In genomic region chr17:80384078-80384960, GRCh38 we compare ENCODE assay signal across 21 cellular contexts. TPM values are rescaled to one million over a fixed set of nuclear protein-coding genes. Genes with fewer than 3 reads are reported as not detected.
DNase-seq lines count a peak whose midpoint lies in the region; ATAC-seq and TF ChIP-seq lines count a peak whose summit lies in the region.
"Had no signal": no experiment of that assay in that cellular context is flagged by ENCODE, and none has a peak within 500 bp of the region (broad histone marks: within the 10 kb centered on the region; RNA-seq: fewer than 3 reads in every experiment).

No MANE protein-coding gene starts in this region.

- H2AFZ ChIP-seq in fibroblast of lung (ENCODE audit: low read length) = no peak overlapping the region

- peaks cover 53% of the 10 kb centered on the region for H3K36me3 ChIP-seq in fibroblast of lung (ENCODE audit: control insufficient read depth, insufficient read depth, low read length)

- H3K36me3 Mint-ChIP-seq in activated naive CD4-positive, alpha-beta T cell treated with anti-CD3 and anti-CD28 coated beads, Interleukin-2, amount 10 ng/mL, durations not matched to agents 7 days and 5 days = peaks cover 87% of the 10 kb centered on the region
- H3K36me3 Mint-ChIP-seq in activated CD4-positive, alpha-beta memory T cell treated with anti-CD3 and anti-CD28 coated beads for 36 hours = peaks cover 85% of the 10 kb centered on the region
- peaks cover 47 to 68% of the 10 kb centered on the region in 2 donors for H3K36me3 Mint-ChIP-seq in stimulated activated naive B cell treated with anti-CD40 and anti-IgM and Interleukin-4, amounts not matched to agents 10 μg/mL and 1 μg/mL and 100 μg/mL, for 72 hours

- ATAC-seq in stimulated activated naive B cell treated with anti-CD40 and anti-IgM and Interleukin-4, amounts not matched to agents 10 μg/mL and 1 μg/mL and 100 μg/mL, for 72 hours (replicated peaks) = no peak
- ATAC-seq: GM12878 had no signal

- H3K4me3 ChIP-seq in fibroblast of lung (replicated peaks in 1 of 4; ENCODE audit: control extremely low read depth in 1 of 4, insufficient read depth in 1 of 4, low read depth in 3 of 4, low read length in 4 of 4) = no peak overlapping the region
- H3K4me3 ChIP-seq: adrenal gland, GM12878 had no signal

- no peaks in the 10 kb centered on the region for H3K79me2 ChIP-seq in fibroblast of lung (ENCODE audit: control insufficient read depth, insufficient read depth, low read length)

- H3K27me3 Mint-ChIP-seq in activated naive CD4-positive, alpha-beta T cell treated with anti-CD3 and anti-CD28 coated beads, Interleukin-2, amount 10 ng/mL, durations not matched to agents 7 days and 5 days = no peaks in the 10 kb centered on the region
- H3K27me3 Mint-ChIP-seq in activated CD4-positive, alpha-beta memory T cell treated with anti-CD3 and anti-CD28 coated beads for 36 hours = no peaks in the 10 kb centered on the region
- H3K27me3 Mint-ChIP-seq in stimulated activated naive B cell treated with anti-CD40 and anti-IgM and Interleukin-4, amounts not matched to agents 10 μg/mL and 1 μg/mL and 100 μg/mL, for 72 hours = no peaks in the 10 kb centered on the region

- CTCF ChIA-PET in activated naive CD4-positive, alpha-beta T cell treated with anti-CD3 and anti-CD28 coated beads, Interleukin-2, amount 10 ng/mL, durations not matched to agents 7 days and 5 days (lab: Charles Lee) = no interaction called here
- CTCF ChIA-PET in activated CD4-positive, alpha-beta memory T cell treated with anti-CD3 and anti-CD28 coated beads for 36 hours (lab: Charles Lee) = interaction anchor here (1.2 to 1.6 kb wide), 2 partner anchors 24 to 189 kb away, joined by 3 read pairs; no protein-coding TSS in a partner anchor

- H3K4me3 Mint-ChIP-seq in activated naive CD4-positive, alpha-beta T cell treated with anti-CD3 and anti-CD28 coated beads, Interleukin-2, amount 10 ng/mL, durations not matched to agents 7 days and 5 days = no peak overlapping the region
- H3K4me3 Mint-ChIP-seq in activated CD4-positive, alpha-beta memory T cell treated with anti-CD3 and anti-CD28 coated beads for 36 hours = no peak overlapping the region
- H3K4me3 Mint-ChIP-seq in stimulated activated naive B cell treated with anti-CD40 and anti-IgM and Interleukin-4, amounts not matched to agents 10 μg/mL and 1 μg/mL and 100 μg/mL, for 72 hours = no peak overlapping the region

- no peak for TF ChIP-seq CTCF in fibroblast of lung (conservative IDR thresholded peaks at IDR 0.05 in 1 of 2, IDR thresholded peaks at IDR 0.05 in 1 of 2; ENCODE audit: low read depth in 1 of 2, low read length in 2 of 2)

- no peak overlapping the region for H3K9ac ChIP-seq in fibroblast of lung (ENCODE audit: insufficient read depth, low read length)
- H3K9ac ChIP-seq: SK-N-SH had no signal

- peak overlapping the region; percentile 54 for H3K27ac Mint-ChIP-seq in activated naive CD4-positive, alpha-beta T cell treated with anti-CD3 and anti-CD28 coated beads, Interleukin-2, amount 10 ng/mL, durations not matched to agents 7 days and 5 days
- peak overlapping the region; percentile 82 for H3K27ac Mint-ChIP-seq in activated CD4-positive, alpha-beta memory T cell treated with anti-CD3 and anti-CD28 coated beads for 36 hours
- peak overlapping the region; percentile 0 for H3K27ac Mint-ChIP-seq in stimulated activated naive B cell treated with anti-CD40 and anti-IgM and Interleukin-4, amounts not matched to agents 10 μg/mL and 1 μg/mL and 100 μg/mL, for 72 hours

- H3K9me3 Mint-ChIP-seq in activated naive CD4-positive, alpha-beta T cell treated with anti-CD3 and anti-CD28 coated beads, Interleukin-2, amount 10 ng/mL, durations not matched to agents 7 days and 5 days = no peaks in the 10 kb centered on the region
- H3K9me3 Mint-ChIP-seq in activated CD4-positive, alpha-beta memory T cell treated with anti-CD3 and anti-CD28 coated beads for 36 hours = no peaks in the 10 kb centered on the region
- no peaks in the 10 kb centered on the region for H3K9me3 Mint-ChIP-seq in stimulated activated naive B cell treated with anti-CD40 and anti-IgM and Interleukin-4, amounts not matched to agents 10 μg/mL and 1 μg/mL and 100 μg/mL, for 72 hours

- H3K27ac ChIP-seq in fibroblast of lung (ENCODE audit: insufficient read depth, low read length) = peak overlapping the region; percentile 40

- DNase-seq in activated naive CD4-positive, alpha-beta T cell treated with anti-CD3 and anti-CD28 coated beads, Interleukin-2, amount 10 ng/mL, durations not matched to agents 7 days and 5 days = peak; percentile 19
- DNase-seq in activated naive CD4-positive, alpha-beta T cell treated with anti-CD3 and anti-CD28 coated beads, Interleukin-2, amount 50 U/mL, for 16 hours = no peak
- DNase-seq in activated CD4-positive, alpha-beta memory T cell treated with anti-CD3 and anti-CD28 coated beads for 36 hours = no peak
- DNase-seq in fibroblast of lung (ENCODE audit: low read depth in 2 of 2) (no peak), epidermal melanocyte (ENCODE audit: insufficient read length, low spot score) (no peak), SKM-1 (lab: John Stamatoyannopoulos, UW; ENCODE audit: unreplicated experiment) (no peak), posterior cingulate gyrus (no peak)
- no peak for DNase-seq in stimulated activated naive B cell treated with anti-CD40 and anti-IgM and Interleukin-4, amounts not matched to agents 10 μg/mL and 1 μg/mL and 100 μg/mL, for 72 hours
- DNase-seq: Calu3; caudate nucleus; effector CD8-positive, alpha-beta T cell; GDM1; hippocampal formation; kidney glomerular epithelial cell; midbrain; NCI-H1694; occipital lobe; stimulated activated CD4-positive, alpha-beta T cell treated with anti-CD3 and anti-CD28 coated beads, Interleukin-2, amount 100 ng/mL, for 48 hours had no signal

- no peaks in the 10 kb centered on the region for H3K27me3 ChIP-seq in fibroblast of lung (ENCODE audit: control insufficient read depth, insufficient read depth, low read length)
- H3K27me3 ChIP-seq: adrenal gland had no signal

- H3K4me1 Mint-ChIP-seq in activated naive CD4-positive, alpha-beta T cell treated with anti-CD3 and anti-CD28 coated beads, Interleukin-2, amount 10 ng/mL, durations not matched to agents 7 days and 5 days = no peaks in the 10 kb centered on the region
- peaks cover 2% of the 10 kb centered on the region for H3K4me1 Mint-ChIP-seq in activated CD4-positive, alpha-beta memory T cell treated with anti-CD3 and anti-CD28 coated beads for 36 hours (ENCODE audit: low read depth)
- H3K4me1 Mint-ChIP-seq in stimulated activated naive B cell treated with anti-CD40 and anti-IgM and Interleukin-4, amounts not matched to agents 10 μg/mL and 1 μg/mL and 100 μg/mL, for 72 hours = no peaks in the 10 kb centered on the region

- no peak overlapping the region for H3K4me2 ChIP-seq in fibroblast of lung (ENCODE audit: extremely low read depth, insufficient read depth, low read length)
- H3K4me2 ChIP-seq: SK-N-SH had no signal

- intact Hi-C loops in activated CD4-positive, alpha-beta memory T cell treated with anti-CD3 and anti-CD28 coated beads for 36 hours (cut with micrococcal nuclease) = no loop called here
- intact Hi-C loops in posterior cingulate gyrus (cut with DNase I) = no loop called here

- POLR2A ChIA-PET in activated CD4-positive, alpha-beta memory T cell treated with anti-CD3 and anti-CD28 coated beads for 36 hours (lab: Charles Lee) = interaction anchor here (1.8 kb wide), 1 partner anchor 7 kb away, joined by 6 read pairs; no protein-coding TSS in a partner anchor

- H3K9me3 ChIP-seq in fibroblast of lung (ENCODE audit: control insufficient read depth, insufficient read depth, low read depth, low read length) = no peaks in the 10 kb centered on the region
- H3K9me3 ChIP-seq: adrenal gland, SK-N-SH had no signal

- no peaks in the 10 kb centered on the region for H4K20me1 ChIP-seq in fibroblast of lung (ENCODE audit: control insufficient read depth, extremely low read depth, insufficient read depth, low read length)

- no peaks in the 10 kb centered on the region for H3K4me1 ChIP-seq in fibroblast of lung (ENCODE audit: control insufficient read depth, extremely low read depth, insufficient read depth, low read length)
- H3K4me1 ChIP-seq: adrenal gland had no signal

RNA-seq across cellular contexts. Expression of gene ENDOV, which starts 30.6 kb away (rescaled TPM):
- total RNA-seq in activated CD4-positive, alpha-beta memory T cell treated with anti-CD3 and anti-CD28 coated beads for 36 hours = 10 to 100 TPM; 16.1 to 16.3 TPM
- total RNA-seq in fibroblast of lung = 25.4 and 28.7 TPM in 2 replicates
- 10.1 and 13.1 TPM in 2 replicates for polyA plus RNA-seq in fibroblast of lung
- polyA plus RNA-seq in fibroblast of lung (2012) = 15.0 and 17.0 TPM in 2 replicates
- 8.7 and 9.9 TPM in 2 replicates for polyA minus RNA-seq in fibroblast of lung (ENCODE audit: low replicate concordance)

Comparison
In these comparisons a context has a peak if more than half of its experiments do, and no peak if none do; other contexts are left out.
1. H3K27ac Mint-ChIP-seq: peak in every context shown above with its lines; median percentile 82 in activated CD4-positive, alpha-beta memory T cell treated with anti-CD3 and anti-CD28 coated beads for 36 hours; 54 in activated naive CD4-positive, alpha-beta T cell treated with anti-CD3 and anti-CD28 coated beads, Interleukin-2, amount 10 ng/mL, durations not matched to agents 7 days and 5 days; 0 in stimulated activated naive B cell treated with anti-CD40 and anti-IgM and Interleukin-4, amounts not matched to agents 10 μg/mL and 1 μg/mL and 100 μg/mL, for 72 hours.